7 cellular contexts compared by ENCODE assay signal in genomic region chr16:13379266-13379665, GRCh38.
"Had no signal": no experiment of that assay in that cellular context is flagged by ENCODE, and none has a peak within 500 bp of the region (broad histone marks: within the 10 kb centered on the region; RNA-seq: fewer than 3 reads in every experiment).

No MANE protein-coding gene starts in this region.

- DNase-seq: IMR-90, KBM-7, KG1 had no signal

- H3K4me3 ChIP-seq: K562 had no signal

- H3K4me1 Mint-ChIP-seq: IgD-negative memory B cell had no signal

- H3K27ac ChIP-seq: HL-60 had no signal

- H3K27ac Mint-ChIP-seq: IgD-negative memory B cell had no signal

- ATAC-seq: HepG2, K562 had no signal
